ENCODE assay signal across 8 cellular contexts in genomic region chr12:56723889-56724659, GRCh38. TPM values are rescaled to one million over a fixed set of nuclear protein-coding genes. Genes with fewer than 3 reads are reported as not detected.
DNase-seq lines count a peak whose midpoint lies in the region; ATAC-seq and TF ChIP-seq lines count a peak whose summit lies in the region.

No MANE protein-coding gene starts in this region.

- ATAC-seq in WTC11 = no peak
- no peak for ATAC-seq in GM21529 (IDR thresholded peaks at IDR 0.05; ENCODE audit: unreplicated experiment)
- no peak for ATAC-seq in HG02885 (IDR thresholded peaks at IDR 0.05; ENCODE audit: poor library complexity, unreplicated experiment)

- POLR2A ChIA-PET in HEK293 (lab: Yijun Ruan, JAX) (interaction anchor here (0.5 to 5.1 kb wide), 3 partner anchors 36 to 61 kb away, joined by 3 to 63 read pairs (median 3); partner anchors contain the start of gene PTGES3), WTC11 (lab: Charles Lee) (interaction anchor here (0.6 kb wide), 3 partner anchors 27 to 147 kb away, joined by 3 to 4 read pairs (median 3); no protein-coding TSS in a partner anchor)

- H3K4me3 Mint-ChIP-seq in WTC11 (peak overlapping the region; percentile 99), nephron (peak overlapping the region; percentile 96 to 98 (median 97))

- peaks cover 7% of the 10 kb centered on the region; the same call in 1 of the 2 replicates for H3K4me1 ChIP-seq in HEK293 (ENCODE audit: control insufficient read depth, insufficient read depth, low read length)

- H3K9me3 Mint-ChIP-seq in WTC11 = no peaks in the 10 kb centered on the region
- no peaks in the 10 kb centered on the region for H3K9me3 Mint-ChIP-seq in nephron

- H3K36me3 Mint-ChIP-seq in WTC11 (peaks cover 76% of the 10 kb centered on the region), nephron (ENCODE audit: low read depth) (peaks cover 45% of the 10 kb centered on the region)

- no peaks in the 10 kb centered on the region for H3K9me3 ChIP-seq in HEK293 (ENCODE audit: control insufficient read depth, insufficient read depth, low read depth, low read length)

- H3K27me3 Mint-ChIP-seq in WTC11 (ENCODE audit: low read depth) (no peaks in the 10 kb centered on the region), nephron (ENCODE audit: low read depth) (no peaks in the 10 kb centered on the region)

- peaks cover 58% of the 10 kb centered on the region for H3K4me1 Mint-ChIP-seq in WTC11
- peaks cover 59% of the 10 kb centered on the region for H3K4me1 Mint-ChIP-seq in nephron

- H3K4me3 ChIP-seq in HEK293 (ENCODE audit: low read depth, low read length) = peak overlapping the region; percentile 73
- H3K4me3 ChIP-seq in fibroblast of pulmonary artery (replicated peaks; ENCODE audit: low read depth, low read length) = peak overlapping the region; percentile 99

- peaks cover 20 to 72% of the 10 kb centered on the region in 2 experiments; a peak in 2 of 3 replicates for H3K36me3 ChIP-seq in HEK293 (ENCODE audit: control insufficient read depth in 2 of 2, insufficient read depth in 1 of 2, low read length in 2 of 2)

- H3K27ac Mint-ChIP-seq in WTC11 (peak overlapping the region; percentile 98), nephron (peak overlapping the region; percentile 98 to 100 (median 99))

- CTCF ChIA-PET in HEK293 (lab: Yijun Ruan, JAX) (interaction anchor here (0.6 to 2.0 kb wide), 4 partner anchors 34 to 94 kb away, joined by 3 to 8 read pairs (median 3); partner anchors contain the start of gene BAZ2A), WTC11 (lab: Charles Lee) (no interaction called here)

- peak; percentile 62 for DNase-seq in AG08396 (ENCODE audit: low spot score)
- DNase-seq in WTC11 (ENCODE audit: low spot score) = no peak
- peak; percentile 89 for DNase-seq in fibroblast of pulmonary artery (ENCODE audit: low read depth)
- no peak for DNase-seq in NCI-H1930 (lab: John Stamatoyannopoulos, UW)

- TF ChIP-seq CTCF in HEK293 (tag by site-specific recombination; IDR thresholded peaks at IDR 0.05) = no peak
- TF ChIP-seq CTCF in WTC11 (IDR thresholded peaks at IDR 0.05) = no peak
- no peak for TF ChIP-seq CTCF in fibroblast of pulmonary artery (IDR thresholded peaks at IDR 0.05; ENCODE audit: low read length, missing control alignments)
- no peak for TF ChIP-seq CTCF in nephron (IDR thresholded peaks at IDR 0.05; ENCODE audit: unreplicated experiment in 3 of 3)

- peak overlapping the region; percentile 99 for H3K27ac ChIP-seq in HEK293 (ENCODE audit: extremely low read depth, low read depth, low read length)

TF ChIP-seq in HEK293, 187 proteins besides CTCF, POLR2A, EP300 and RAD21 (continues in another document):
- TF ChIP-seq, protein P1, sequence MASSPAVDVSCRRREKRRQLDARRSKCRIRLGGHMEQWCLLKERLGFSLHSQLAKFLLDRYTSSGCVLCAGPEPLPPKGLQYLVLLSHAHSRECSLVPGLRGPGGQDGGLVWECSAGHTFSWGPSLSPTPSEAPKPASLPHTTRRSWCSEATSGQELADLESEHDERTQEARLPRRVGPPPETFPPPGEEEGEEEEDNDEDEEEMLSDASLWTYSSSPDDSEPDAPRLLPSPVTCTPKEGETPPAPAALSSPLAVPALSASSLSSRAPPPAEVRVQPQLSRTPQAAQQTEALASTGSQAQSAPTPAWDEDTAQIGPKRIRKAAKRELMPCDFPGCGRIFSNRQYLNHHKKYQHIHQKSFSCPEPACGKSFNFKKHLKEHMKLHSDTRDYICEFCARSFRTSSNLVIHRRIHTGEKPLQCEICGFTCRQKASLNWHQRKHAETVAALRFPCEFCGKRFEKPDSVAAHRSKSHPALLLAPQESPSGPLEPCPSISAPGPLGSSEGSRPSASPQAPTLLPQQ (tag by site-specific recombination; IDR thresholded peaks at IDR 0.05) = peak; percentile 76
- TF ChIP-seq PRDM10 (tag by site-specific recombination; IDR thresholded peaks at IDR 0.05) (no peak), ZNF155 (tag by site-specific recombination; IDR thresholded peaks at IDR 0.05) (no peak), IKZF3 (tag by site-specific recombination; IDR thresholded peaks at IDR 0.05) (no peak)

TF ChIP-seq in WTC11, 78 proteins besides CTCF, POLR2A, EP300 and RAD21:
- no peak for TF ChIP-seq ZNF671 (CRISPR knock-in tag; IDR thresholded peaks at IDR 0.05)
TF ChIP-seq in WTC11: peak in this region for 0.

RNA-seq across cellular contexts. Expression of gene NACA, which starts 1.0 kb away (rescaled TPM):
- total RNA-seq in WTC11 (2021) = 987 to 1,052 TPM (median 1,025 TPM) in 3 replicates

RNA-seq across cellular contexts. Expression of gene PRIM1, which starts 28.0 kb away (rescaled TPM):
- total RNA-seq in WTC11 (2021) = 51.7 to 54.5 TPM (median 54.0 TPM) in 3 replicates

RNA-seq across cellular contexts. Expression of gene PTGES3, which starts 36.0 kb away (rescaled TPM):
- 394 to 436 TPM (median 420 TPM) in 3 replicates for total RNA-seq in WTC11 (2021)

RNA-seq across cellular contexts. Expression of gene HSD17B6, which starts 39.0 kb away (rescaled TPM):
- 2.4 to 5.6 TPM (median 4.8 TPM) in 3 replicates for total RNA-seq in WTC11 (2021)

Comparison
In these comparisons a context has a peak if more than half of its experiments do, and no peak if none do; other contexts are left out.
1. DNase-seq: peak in AG08396 (single experiment) and fibroblast of pulmonary artery (single experiment); none in WTC11 (single experiment) and NCI-H1930 (0 of 2).